1 cellular context compared by ENCODE assay signal in the genomic region with DNA sequence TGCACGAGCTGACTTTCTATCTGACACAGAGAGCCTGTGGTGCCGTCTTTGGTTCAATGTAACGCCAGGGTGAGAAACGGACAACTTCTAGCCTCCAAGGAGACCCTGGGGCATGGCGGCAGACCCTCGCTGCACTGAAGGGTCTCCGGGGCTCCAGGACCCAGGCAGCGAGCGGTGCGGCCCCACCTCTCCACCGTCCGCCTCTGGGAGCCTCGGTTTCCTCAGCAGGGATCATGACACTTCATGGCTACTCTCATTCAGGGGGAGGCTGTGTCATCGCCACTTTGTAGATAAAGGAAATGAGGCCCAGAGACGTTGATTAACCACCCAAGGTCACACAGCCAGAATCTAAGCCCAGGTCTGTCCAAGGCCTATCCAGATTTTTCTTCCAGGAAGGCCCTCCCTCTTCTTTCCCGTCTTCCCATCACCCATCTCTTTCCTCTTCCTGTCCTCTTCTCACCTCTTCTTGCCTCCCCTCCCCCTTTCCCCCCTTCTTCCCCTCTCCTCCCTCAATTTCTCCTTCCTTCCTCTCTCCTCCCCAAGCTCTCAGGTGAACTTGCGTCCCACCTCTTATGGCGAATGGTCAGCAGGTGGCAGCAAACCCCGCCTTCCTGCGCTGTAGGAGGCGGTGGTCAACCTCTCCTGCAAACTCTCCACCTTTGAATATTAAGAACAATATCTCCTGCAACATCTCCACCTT.
TF ChIP-seq lines count a peak whose summit lies in the region.

No MANE protein-coding gene starts in this region.

TF ChIP-seq in H1, 55 proteins besides CTCF, POLR2A, EP300 and RAD21:
- no peak for TF ChIP-seq SP1 (IDR thresholded peaks at IDR 0.05; ENCODE audit: low read depth, low read length)
- no peak for TF ChIP-seq EZH2 (IDR thresholded peaks at IDR 0.05; ENCODE audit: low read depth, low read length, severe bottlenecking)
- no peak for TF ChIP-seq YY1 (IDR thresholded peaks at IDR 0.05; ENCODE audit: low read depth, low read length)
- TF ChIP-seq SIN3A (conservative IDR thresholded peaks at IDR 0.05 in 1 of 2, IDR thresholded peaks at IDR 0.05 in 1 of 2; ENCODE audit: low read depth in 1 of 2, low read length in 2 of 2): no peak
- TF ChIP-seq, protein P1, sequence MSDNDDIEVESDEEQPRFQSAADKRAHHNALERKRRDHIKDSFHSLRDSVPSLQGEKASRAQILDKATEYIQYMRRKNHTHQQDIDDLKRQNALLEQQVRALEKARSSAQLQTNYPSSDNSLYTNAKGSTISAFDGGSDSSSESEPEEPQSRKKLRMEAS (IDR thresholded peaks at IDR 0.05): no peak
- no peak for TF ChIP-seq BCL11A (IDR thresholded peaks at IDR 0.05; ENCODE audit: low read depth in 2 of 2, low read length in 2 of 2)
- no peak for TF ChIP-seq BRCA1 (IDR thresholded peaks at IDR 0.05; ENCODE audit: low read depth, low read length)
- TF ChIP-seq, protein P2, sequence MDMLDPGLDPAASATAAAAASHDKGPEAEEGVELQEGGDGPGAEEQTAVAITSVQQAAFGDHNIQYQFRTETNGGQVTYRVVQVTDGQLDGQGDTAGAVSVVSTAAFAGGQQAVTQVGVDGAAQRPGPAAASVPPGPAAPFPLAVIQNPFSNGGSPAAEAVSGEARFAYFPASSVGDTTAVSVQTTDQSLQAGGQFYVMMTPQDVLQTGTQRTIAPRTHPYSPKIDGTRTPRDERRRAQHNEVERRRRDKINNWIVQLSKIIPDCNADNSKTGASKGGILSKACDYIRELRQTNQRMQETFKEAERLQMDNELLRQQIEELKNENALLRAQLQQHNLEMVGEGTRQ (IDR thresholded peaks at IDR 0.05; ENCODE audit: low read length): no peak
- TF ChIP-seq ZNF274 (IDR thresholded peaks at IDR 0.05; ENCODE audit: borderline replicate concordance, extremely low read depth, low read length): no peak
- TF ChIP-seq JUN (IDR thresholded peaks at IDR 0.05; ENCODE audit: low read depth, low read length): no peak
- no peak for TF ChIP-seq SIX5 (IDR thresholded peaks at IDR 0.05; ENCODE audit: low read depth, low read length)
- no peak for TF ChIP-seq GTF2F1 (IDR thresholded peaks at IDR 0.05; ENCODE audit: borderline replicate concordance, low read depth, low read length)
- no peak for TF ChIP-seq CTBP2 (IDR thresholded peaks at IDR 0.05; ENCODE audit: borderline replicate concordance, insufficient read depth, insufficient read length, low read length)
- TF ChIP-seq POU5F1 (IDR thresholded peaks at IDR 0.05; ENCODE audit: low read depth, low read length): no peak
- TF ChIP-seq CHD1 (IDR thresholded peaks at IDR 0.05; ENCODE audit: low read depth, low read length): no peak
- TF ChIP-seq ASH2L (IDR thresholded peaks at IDR 0.05; ENCODE audit: low read length): no peak
